Comparison of ENCODE assay signal across 19 cellular contexts in the genomic region with DNA sequence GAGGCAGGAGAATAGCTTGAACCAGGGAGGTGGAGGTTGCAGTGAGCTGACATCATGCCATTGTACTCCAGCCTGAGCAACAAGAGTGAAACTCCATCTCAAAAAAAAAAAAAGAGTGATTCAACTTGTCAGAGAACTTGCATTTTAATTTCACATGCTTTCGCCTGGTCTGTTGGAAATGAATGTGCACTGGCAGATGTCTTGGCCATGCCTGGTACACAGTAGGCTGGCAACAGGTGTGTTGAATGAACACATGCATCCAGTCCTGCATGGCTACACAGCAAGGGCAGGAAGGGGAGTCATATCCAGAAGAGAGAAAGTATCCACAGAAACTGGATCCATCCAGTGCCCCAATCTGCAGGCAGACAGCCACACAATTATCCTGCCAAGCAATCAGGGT. TPM values are rescaled to one million over a fixed set of nuclear protein-coding genes. Genes with fewer than 3 reads are reported as not detected.
A peak's percentile ranks its signal among the peaks of the same experiment; 100 is the strongest.
DNase-seq lines count a peak whose midpoint lies in the region; ATAC-seq and TF ChIP-seq lines count a peak whose summit lies in the region.
"Had no signal": no experiment of that assay in that cellular context is flagged by ENCODE, and none has a peak within 500 bp of the region (broad histone marks: within the 10 kb centered on the region; RNA-seq: fewer than 3 reads in every experiment).

No MANE protein-coding gene starts in this region.

- CTCF ChIA-PET in activated CD4-positive, alpha-beta T cell treated with anti-CD3 and anti-CD28 coated beads for 36 hours (lab: Charles Lee), result interaction anchor here (0.6 kb wide), 1 partner anchor 124 kb away, joined by 3 read pairs; no protein-coding TSS in a partner anchor
- CTCF ChIA-PET in WTC11 (lab: Charles Lee), result no interaction called here

- no peaks in the 10 kb centered on the region for H3K27me3 Mint-ChIP-seq in activated CD4-positive, alpha-beta T cell treated with anti-CD3 and anti-CD28 coated beads for 36 hours
- H3K27me3 Mint-ChIP-seq in WTC11 (ENCODE audit: low read depth) (no peaks in the 10 kb centered on the region), neural crest cell (ENCODE audit: low read depth) (no peaks in the 10 kb centered on the region)
- H3K27me3 Mint-ChIP-seq: B cell; CD4-positive, CD25-positive, alpha-beta regulatory T cell had no signal

- peak overlapping the region; percentile 21 to 71 (median 70) for H3K27ac ChIP-seq in gastrocnemius medialis
- H3K27ac ChIP-seq: 22Rv1, BLaER1, C4-2B had no signal

- H3K27ac Mint-ChIP-seq in activated CD4-positive, alpha-beta T cell treated with anti-CD3 and anti-CD28 coated beads for 36 hours, result peak overlapping the region; percentile 10
- H3K27ac Mint-ChIP-seq in WTC11 (peak overlapping the region; percentile 89; the same call in 1 of the 2 replicates), neural crest cell (ENCODE audit: unreplicated experiment) (peak overlapping the region; percentile 78)
- H3K27ac Mint-ChIP-seq: B cell; CD4-positive, CD25-positive, alpha-beta regulatory T cell; CD8-positive, alpha-beta T cell had no signal

- POLR2A ChIA-PET in activated CD4-positive, alpha-beta T cell treated with anti-CD3 and anti-CD28 coated beads for 36 hours (lab: Charles Lee), result interaction anchor here (0.6 kb wide), 1 partner anchor 1766 kb away, joined by 4 read pairs; no protein-coding TSS in a partner anchor
- POLR2A ChIA-PET in WTC11 (lab: Charles Lee), result no interaction called here

- TF ChIP-seq POLR2A in gastrocnemius medialis (IDR thresholded peaks at IDR 0.05), result no peak

- H3K4me3 ChIP-seq in gastrocnemius medialis, result no peak overlapping the region
- H3K4me3 ChIP-seq: BLaER1, HAP-1 had no signal

- peaks cover 31% of the 10 kb centered on the region for H3K36me3 Mint-ChIP-seq in activated CD4-positive, alpha-beta T cell treated with anti-CD3 and anti-CD28 coated beads for 36 hours (ENCODE audit: low read depth)
- peaks cover 52% of the 10 kb centered on the region for H3K36me3 Mint-ChIP-seq in WTC11
- H3K36me3 Mint-ChIP-seq in neural crest cell (ENCODE audit: low read depth), result peaks cover 5% of the 10 kb centered on the region

- intact Hi-C loops in activated CD4-positive, alpha-beta T cell treated with anti-CD3 and anti-CD28 coated beads for 36 hours (cut with DNase I, micrococcal nuclease), result no loop called here
- intact Hi-C loops in gastrocnemius medialis (cut with DNase I; ENCODE audit: low total_unique reads), result no loop called here

- no peak overlapping the region for H3K4me3 Mint-ChIP-seq in activated CD4-positive, alpha-beta T cell treated with anti-CD3 and anti-CD28 coated beads for 36 hours
- no peak overlapping the region for H3K4me3 Mint-ChIP-seq in WTC11
- H3K4me3 Mint-ChIP-seq in neural crest cell, result no peak overlapping the region
- H3K4me3 Mint-ChIP-seq: B cell; CD4-positive, CD25-positive, alpha-beta regulatory T cell; CD8-positive, alpha-beta T cell had no signal

- H3K4me1 ChIP-seq in gastrocnemius medialis, result peaks cover 0 to 4% of the 10 kb centered on the region in 2 donors
- H3K4me1 ChIP-seq: Caco-2, HAP-1 had no signal

- TF ChIP-seq CTCF in WTC11 (IDR thresholded peaks at IDR 0.05) (no peak), neural crest cell (conservative IDR thresholded peaks at IDR 0.05) (no peak), gastrocnemius medialis (IDR thresholded peaks at IDR 0.05 in 4 of 5, conservative IDR thresholded peaks at IDR 0.05 in 1 of 5) (no peak)

- H3K27me3 ChIP-seq in gastrocnemius medialis, result no peaks in the 10 kb centered on the region
- H3K27me3 ChIP-seq: BLaER1 had no signal

- ATAC-seq in activated CD4-positive, alpha-beta T cell treated with anti-CD3 and anti-CD28 coated beads for 36 hours, result no peak
- no peak for ATAC-seq in WTC11
- ATAC-seq in gastrocnemius medialis, result no peak
- ATAC-seq in HG02970 (IDR thresholded peaks at IDR 0.05; ENCODE audit: low FRiP score, unreplicated experiment), result no peak
- ATAC-seq: CD8-positive, alpha-beta T cell had no signal

- no peaks in the 10 kb centered on the region for H3K9me3 Mint-ChIP-seq in activated CD4-positive, alpha-beta T cell treated with anti-CD3 and anti-CD28 coated beads for 36 hours (ENCODE audit: low read depth)
- H3K9me3 Mint-ChIP-seq in WTC11 (no peaks in the 10 kb centered on the region), neural crest cell (no peaks in the 10 kb centered on the region)
- H3K9me3 Mint-ChIP-seq: CD4-positive, CD25-positive, alpha-beta regulatory T cell; CD8-positive, alpha-beta T cell had no signal

- DNase-seq in activated CD4-positive, alpha-beta T cell treated with anti-CD3 and anti-CD28 coated beads for 36 hours, result no peak
- no peak for DNase-seq in activated CD4-positive, alpha-beta T cell treated with anti-CD3 and anti-CD28 coated beads, Interleukin-2, amount 50 U/mL, for 4 hours
- DNase-seq in WTC11 (ENCODE audit: low spot score) (no peak), neural crest cell (ENCODE audit: low read depth, low spot score) (no peak), gastrocnemius medialis (no peak), NCI-H345 (lab: John Stamatoyannopoulos, UW) (no peak), GM19238 (ENCODE audit: insufficient read length, low spot score) (no peak)
- DNase-seq: Caco-2; CD4-positive, CD25-positive, alpha-beta regulatory T cell; CD8-positive, alpha-beta T cell; DMS153; DND-41; GOT3 had no signal

- H3K4me1 Mint-ChIP-seq in activated CD4-positive, alpha-beta T cell treated with anti-CD3 and anti-CD28 coated beads for 36 hours, result peaks cover 8% of the 10 kb centered on the region
- H3K4me1 Mint-ChIP-seq in WTC11 (no peaks in the 10 kb centered on the region), neural crest cell (no peaks in the 10 kb centered on the region)

- H3K36me3 ChIP-seq in gastrocnemius medialis, result peaks cover 2 to 99% of the 10 kb centered on the region in 2 donors

- no peaks in the 10 kb centered on the region for H3K9me3 ChIP-seq in gastrocnemius medialis
- H3K9me3 ChIP-seq: BLaER1, Caco-2, HAP-1 had no signal

- in situ Hi-C loops in gastrocnemius medialis (cut with MboI; ENCODE audit: low sequenced_read_pairs in 4 of 4), result no loop called here

TF ChIP-seq in WTC11, 78 proteins besides CTCF, POLR2A, EP300 and RAD21 (continues in another document):
- TF ChIP-seq, protein P1, sequence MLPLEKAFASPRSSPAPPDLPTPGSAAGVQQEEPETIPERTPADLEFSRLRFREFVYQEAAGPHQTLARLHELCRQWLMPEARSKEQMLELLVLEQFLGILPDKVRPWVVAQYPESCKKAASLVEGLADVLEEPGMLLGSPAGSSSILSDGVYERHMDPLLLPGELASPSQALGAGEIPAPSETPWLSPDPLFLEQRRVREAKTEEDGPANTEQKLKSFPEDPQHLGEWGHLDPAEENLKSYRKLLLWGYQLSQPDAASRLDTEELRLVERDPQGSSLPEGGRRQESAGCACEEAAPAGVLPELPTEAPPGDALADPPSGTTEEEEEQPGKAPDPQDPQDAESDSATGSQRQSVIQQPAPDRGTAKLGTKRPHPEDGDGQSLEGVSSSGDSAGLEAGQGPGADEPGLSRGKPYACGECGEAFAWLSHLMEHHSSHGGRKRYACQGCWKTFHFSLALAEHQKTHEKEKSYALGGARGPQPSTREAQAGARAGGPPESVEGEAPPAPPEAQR (CRISPR knock-in tag; IDR thresholded peaks at IDR 0.05), result no peak
- TF ChIP-seq FOXP1 (CRISPR knock-in tag; IDR thresholded peaks at IDR 0.05; ENCODE audit: borderline replicate concordance) (no peak), ZNF219 (CRISPR knock-in tag; IDR thresholded peaks at IDR 0.05; ENCODE audit: borderline replicate concordance) (no peak), ATF1 (CRISPR knock-in tag; IDR thresholded peaks at IDR 0.05) (no peak), TEAD4 (CRISPR knock-in tag; IDR thresholded peaks at IDR 0.05) (no peak), HMGA2 (CRISPR knock-in tag; IDR thresholded peaks at IDR 0.05) (no peak)
- TF ChIP-seq, protein P2, sequence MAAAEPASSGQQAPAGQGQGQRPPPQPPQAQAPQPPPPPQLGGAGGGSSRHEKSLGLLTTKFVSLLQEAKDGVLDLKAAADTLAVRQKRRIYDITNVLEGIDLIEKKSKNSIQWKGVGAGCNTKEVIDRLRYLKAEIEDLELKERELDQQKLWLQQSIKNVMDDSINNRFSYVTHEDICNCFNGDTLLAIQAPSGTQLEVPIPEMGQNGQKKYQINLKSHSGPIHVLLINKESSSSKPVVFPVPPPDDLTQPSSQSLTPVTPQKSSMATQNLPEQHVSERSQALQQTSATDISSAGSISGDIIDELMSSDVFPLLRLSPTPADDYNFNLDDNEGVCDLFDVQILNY (CRISPR knock-in tag; IDR thresholded peaks at IDR 0.05), result no peak

RNA-seq across cellular contexts. Expression of a gene that starts 11.5 kb away (rescaled TPM):
- 10 to 100 TPM; 33.5 to 37.6 TPM for total RNA-seq in activated CD4-positive, alpha-beta T cell treated with anti-CD3 and anti-CD28 coated beads for 36 hours
- total RNA-seq in WTC11 (2021) (56.6 to 65.6 TPM (median 61.8 TPM) in 3 replicates), neural crest cell (81.2 and 82.7 TPM in 2 replicates), gastrocnemius medialis (100 to 1,000 TPM in 1 of 4 donors, 10 to 100 TPM in 3; 71.8 to 113 (median 82.0) TPM)

RNA-seq across cellular contexts. Expression of a gene that starts 11.8 kb away (rescaled TPM):
- total RNA-seq in activated CD4-positive, alpha-beta T cell treated with anti-CD3 and anti-CD28 coated beads for 36 hours, result 100 to 1,000 TPM; 533 to 545 TPM
- total RNA-seq in WTC11 (2021), result 423 to 475 TPM (median 430 TPM) in 3 replicates
- 622 and 631 TPM in 2 replicates for total RNA-seq in neural crest cell
- 100 to 1,000 TPM in 2 of 4 donors, 10 to 100 TPM in 2; 71.0 to 110 (median 97.2) TPM for total RNA-seq in gastrocnemius medialis

RNA-seq across cellular contexts. Expression of a gene that starts 57.4 kb away (rescaled TPM):
- total RNA-seq in activated CD4-positive, alpha-beta T cell treated with anti-CD3 and anti-CD28 coated beads for 36 hours, result 10 to 100 TPM; 10.3 to 13.4 TPM
- total RNA-seq in WTC11 (2021) (7.0 to 10.6 TPM (median 8.6 TPM) in 3 replicates), neural crest cell (14.8 and 15.2 TPM in 2 replicates), gastrocnemius medialis (10 to 100 TPM in 2 of 4 donors, 1 to 10 TPM in 2; 8.0 to 13.5 (median 11.1) TPM)

Comparison
In these comparisons a context has a peak if more than half of its experiments do, and no peak if none do; other contexts are left out.
1. H3K27ac Mint-ChIP-seq: peak in every context shown above with its lines; median percentile 89 in WTC11; 78 in neural crest cell; 10 in activated CD4-positive, alpha-beta T cell treated with anti-CD3 and anti-CD28 coated beads for 36 hours.